Comparison of ENCODE assay signal across 8 cellular contexts in the genomic region with DNA sequence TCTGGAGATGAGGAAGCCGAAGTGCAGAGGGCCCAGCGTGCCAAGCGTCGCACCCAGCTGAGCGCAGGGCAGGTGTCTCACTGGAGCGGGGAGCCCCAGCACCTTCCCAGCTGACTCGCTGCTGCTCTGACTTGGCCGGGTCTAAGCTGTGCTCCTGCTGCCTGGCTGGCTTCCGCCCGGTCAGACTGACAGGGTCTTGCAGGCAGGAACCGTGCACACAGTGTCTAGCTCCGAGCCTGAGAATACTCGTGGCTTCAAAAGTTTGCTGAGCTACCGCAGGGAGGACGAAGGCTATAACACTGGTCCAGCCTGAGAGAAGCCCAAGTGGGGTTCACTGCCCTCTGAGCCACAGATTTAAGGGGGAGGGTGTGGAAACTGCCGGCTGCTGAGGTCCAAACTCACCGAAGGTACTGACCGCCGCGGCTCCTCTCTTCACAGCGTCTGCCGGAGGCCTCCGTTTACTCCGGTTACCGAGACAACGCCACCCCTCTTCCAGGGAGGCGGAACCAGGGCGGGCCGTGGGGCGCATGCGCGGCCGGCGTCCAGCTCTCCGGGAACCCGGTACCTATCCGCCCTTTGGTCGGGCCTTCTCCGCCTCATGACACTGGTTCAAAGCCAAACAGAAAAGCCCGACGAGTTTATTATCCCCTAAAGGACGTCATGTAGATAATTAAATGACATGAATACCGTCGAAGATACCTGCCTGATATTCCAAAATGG. TPM values are rescaled to one million over a fixed set of nuclear protein-coding genes. Genes with fewer than 3 reads are reported as not detected.
DNase-seq lines count a peak whose midpoint lies in the region; ATAC-seq and TF ChIP-seq lines count a peak whose summit lies in the region.

A gene with protein sequence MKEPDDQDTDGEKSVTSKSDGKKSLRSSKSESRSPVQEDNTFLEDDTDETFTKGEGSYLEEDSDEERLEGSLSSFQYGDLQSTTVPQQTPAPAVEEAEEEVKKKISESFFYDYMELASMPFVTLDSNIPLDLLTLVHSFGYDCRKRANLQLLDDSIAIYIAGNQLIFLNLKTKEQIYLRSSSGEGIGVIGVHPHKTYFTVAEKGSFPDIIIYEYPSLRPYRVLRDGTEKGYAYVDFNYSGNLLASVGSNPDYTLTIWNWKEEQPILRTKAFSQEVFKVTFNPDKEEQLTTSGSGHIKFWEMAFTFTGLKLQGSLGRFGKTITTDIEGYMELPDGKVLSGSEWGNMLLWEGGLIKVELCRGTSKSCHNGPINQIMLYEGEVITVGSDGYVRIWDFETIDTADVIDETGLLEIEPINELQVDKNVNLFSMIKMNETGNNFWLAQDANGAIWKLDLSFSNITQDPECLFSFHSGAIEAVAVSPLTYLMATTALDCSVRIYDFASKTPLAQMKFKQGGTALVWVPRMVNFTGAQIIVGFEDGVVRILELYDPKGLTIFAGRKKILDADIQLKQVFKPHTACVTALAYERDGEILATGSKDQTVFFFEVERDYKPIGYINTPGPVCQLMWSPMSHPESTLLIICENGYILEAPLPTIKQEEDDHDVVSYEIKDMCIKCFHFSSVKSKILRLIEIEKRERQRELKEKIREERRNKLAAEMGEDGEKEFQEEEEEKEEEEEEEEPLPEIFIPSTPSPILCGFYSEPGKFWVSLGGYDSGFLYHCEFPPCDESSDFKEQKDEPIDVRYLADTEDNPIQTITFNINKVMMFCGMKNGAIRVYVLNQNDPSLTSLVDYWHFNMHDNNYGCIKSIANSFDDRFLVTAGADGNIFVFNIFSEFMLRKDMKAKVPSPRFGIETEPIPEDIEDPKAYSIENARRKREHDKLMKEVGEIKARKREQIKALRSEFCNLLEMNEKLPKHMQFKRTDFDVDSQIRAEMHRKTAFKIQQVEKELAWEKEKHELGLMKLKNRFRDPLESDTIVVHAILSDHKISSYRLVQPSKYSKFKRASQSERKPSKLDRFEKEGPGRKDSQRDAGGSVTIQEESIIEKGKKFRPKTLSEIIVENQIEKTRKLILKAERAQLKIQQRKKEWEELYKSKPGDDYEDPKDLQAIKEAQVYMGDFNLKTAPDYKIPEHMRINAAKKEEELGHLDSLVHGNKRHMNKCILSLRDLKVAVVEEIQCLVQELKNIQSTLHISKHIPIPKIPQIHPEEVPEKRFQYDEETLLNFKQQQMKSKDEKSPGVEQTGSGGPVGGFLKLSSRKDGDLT (N-terminal part only) (minus strand): TSS at position 443 of the 720 bp plus-strand sequence. CDS start 7,829 bp downstream, outside the sequence.

- H3K9me3 ChIP-seq in WERI-Rb-1 (ENCODE audit: severe bottlenecking): no peaks in the 10 kb centered on the region

- H3K36me3 ChIP-seq in WERI-Rb-1: peaks cover 12% of the 10 kb centered on the region

- H3K4me3 ChIP-seq in GM12865 (ENCODE audit: low read depth, low read length) (no peak within 1 kb of the TSS), dorsolateral prefrontal cortex (peak within 1 kb of the TSS; percentile 21 to 69 (median 51)), WERI-Rb-1 (ENCODE audit: low read depth, low read length) (no peak within 1 kb of the TSS)

- H3K27me3 ChIP-seq in dorsolateral prefrontal cortex (no peaks in the 10 kb centered on the region), WERI-Rb-1 (ENCODE audit: insufficient read depth, low read depth, severe bottlenecking) (no peaks in the 10 kb centered on the region)

- TF ChIP-seq CTCF in GM12865 (IDR thresholded peaks at IDR 0.05; ENCODE audit: insufficient read depth, low read depth, low read length, missing control alignments): no peak
- TF ChIP-seq CTCF in dorsolateral prefrontal cortex (IDR thresholded peaks at IDR 0.05 in 54 of 56, conservative IDR thresholded peaks at IDR 0.05 in 2 of 56; ENCODE audit: low read depth in 1 of 56, partially characterized antibody in 56 of 56): peak in 13 of 56 donors; percentile 7 to 38 (median 14)
- TF ChIP-seq CTCF in WERI-Rb-1 (IDR thresholded peaks at IDR 0.05; ENCODE audit: low read depth, low read length): no peak

- peak within 1 kb of the TSS in 1 of 59 donors; percentile 8 for H3K27ac ChIP-seq in dorsolateral prefrontal cortex
- no peak within 1 kb of the TSS for H3K27ac ChIP-seq in WERI-Rb-1

- no peak for ATAC-seq in GM19455 (IDR thresholded peaks at IDR 0.05; ENCODE audit: unreplicated experiment)

- DNase-seq in GM12865 (ENCODE audit: low read depth): peak; percentile 21
- DNase-seq in activated CD4-positive, alpha-beta T cell treated with anti-CD3 and anti-CD28 coated beads, Interleukin-2, amount 50 U/mL, for 48 hours: peak; percentile 43 to 52
- peak; percentile 58 to 88 (median 70) for DNase-seq in dorsolateral prefrontal cortex
- peak; percentile 95 for DNase-seq in left kidney (ENCODE audit: low read depth, low spot score)
- DNase-seq in stimulated activated CD4-positive, alpha-beta T cell treated with anti-CD3 and anti-CD28 coated beads, Interleukin-1b, Interleukin-23, amount 100 ng/mL, for 1 hour (ENCODE audit: low read depth in 2 of 2): peak; percentile 3 to 5
- DNase-seq in dedifferentiated amniotic fluid mesenchymal stem cell (ENCODE audit: extremely low spot score): no peak
- no peak for DNase-seq in WERI-Rb-1

- intact Hi-C loops in dorsolateral prefrontal cortex (cut with DNase I): no loop called here

RNA-seq across cellular contexts. Expression of the gene that starts here (rescaled TPM):
- 10 to 100 TPM in 118 of 120 experiments, 1 to 10 TPM in 2; 7.5 to 40.7 (median 20.3) TPM for total RNA-seq in dorsolateral prefrontal cortex

Comparison
In these comparisons a context has a peak if more than half of its experiments do, and no peak if none do; other contexts are left out.
1. DNase-seq: peak in GM12865 (single experiment), activated CD4-positive, alpha-beta T cell treated with anti-CD3 and anti-CD28 coated beads, Interleukin-2, amount 50 U/mL, for 48 hours (2 of 2), dorsolateral prefrontal cortex (10 of 10), left kidney (single experiment) and stimulated activated CD4-positive, alpha-beta T cell treated with anti-CD3 and anti-CD28 coated beads, Interleukin-1b, Interleukin-23, amount 100 ng/mL, for 1 hour (2 of 2); none in dedifferentiated amniotic fluid mesenchymal stem cell (single experiment) and WERI-Rb-1 (single experiment).
2. H3K4me3 ChIP-seq: peak in dorsolateral prefrontal cortex (59 of 59); none in GM12865 (single experiment) and WERI-Rb-1 (single experiment).